1 cellular context compared by ENCODE assay signal in the genomic region with DNA sequence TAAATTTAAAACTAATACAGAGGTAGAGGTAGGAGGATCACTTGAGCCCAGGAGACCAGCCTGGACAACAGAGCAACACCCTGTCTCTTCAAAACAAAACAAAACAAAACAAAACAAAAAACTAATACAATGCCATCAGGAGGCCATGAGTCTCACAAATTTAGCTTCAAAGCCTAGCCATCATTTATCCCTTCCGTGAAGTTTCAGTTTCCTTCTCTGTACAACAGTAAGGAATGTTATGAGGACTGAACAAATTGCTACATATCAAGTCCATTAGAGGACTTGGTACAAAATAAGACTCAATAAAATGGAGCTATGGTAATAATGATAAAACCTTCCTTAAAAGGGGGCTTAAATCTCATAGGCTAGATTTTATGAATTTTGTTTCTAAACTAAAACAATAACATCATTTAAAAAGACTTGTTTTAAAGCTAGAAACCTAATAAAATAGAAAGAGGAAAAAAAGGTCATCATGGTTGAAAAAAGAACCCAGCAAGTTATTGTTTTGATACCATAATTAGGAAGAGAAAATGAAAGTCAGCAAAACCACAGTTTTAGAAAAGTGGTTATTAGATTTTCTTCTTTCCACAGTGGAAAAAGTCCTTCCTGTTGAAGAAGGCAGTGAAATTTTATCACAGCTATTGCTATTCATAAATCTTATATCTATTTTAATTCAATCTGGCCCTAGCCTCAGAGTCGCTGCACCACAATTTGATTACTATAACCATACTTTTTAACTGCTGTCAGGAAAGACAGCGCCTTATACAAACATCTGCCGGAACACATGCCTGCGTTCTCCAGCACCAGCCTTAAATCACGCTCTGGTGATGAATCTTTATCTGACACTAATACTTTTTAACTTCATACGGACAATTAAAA.
TF ChIP-seq lines count a peak whose summit lies in the region.

No MANE protein-coding gene starts in this region.

TF ChIP-seq in GM12878, 131 proteins besides CTCF, POLR2A, EP300 and RAD21 (continued from another document and continues in another):
- peak; percentile 87; the same call in 1 of the 2 replicates for TF ChIP-seq RBBP5 (conservative IDR thresholded peaks at IDR 0.05)
- peak; percentile 81 for TF ChIP-seq CBFB (IDR thresholded peaks at IDR 0.05; ENCODE audit: low read depth)
- TF ChIP-seq, protein P1, sequence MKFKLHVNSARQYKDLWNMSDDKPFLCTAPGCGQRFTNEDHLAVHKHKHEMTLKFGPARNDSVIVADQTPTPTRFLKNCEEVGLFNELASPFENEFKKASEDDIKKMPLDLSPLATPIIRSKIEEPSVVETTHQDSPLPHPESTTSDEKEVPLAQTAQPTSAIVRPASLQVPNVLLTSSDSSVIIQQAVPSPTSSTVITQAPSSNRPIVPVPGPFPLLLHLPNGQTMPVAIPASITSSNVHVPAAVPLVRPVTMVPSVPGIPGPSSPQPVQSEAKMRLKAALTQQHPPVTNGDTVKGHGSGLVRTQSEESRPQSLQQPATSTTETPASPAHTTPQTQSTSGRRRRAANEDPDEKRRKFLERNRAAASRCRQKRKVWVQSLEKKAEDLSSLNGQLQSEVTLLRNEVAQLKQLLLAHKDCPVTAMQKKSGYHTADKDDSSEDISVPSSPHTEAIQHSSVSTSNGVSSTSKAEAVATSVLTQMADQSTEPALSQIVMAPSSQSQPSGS (IDR thresholded peaks at IDR 0.05; ENCODE audit: low read length) = peak; percentile 78
- peak; percentile 95 for TF ChIP-seq MEF2B (IDR thresholded peaks at IDR 0.05; ENCODE audit: partially characterized antibody, poor library complexity, severe bottlenecking)
- peak; percentile 34; the same call in 1 of the 2 replicates for TF ChIP-seq PML (IDR thresholded peaks at IDR 0.05; ENCODE audit: low read length)
- TF ChIP-seq EGR1 (IDR thresholded peaks at IDR 0.05; ENCODE audit: borderline replicate concordance in 1 of 2, low read depth in 2 of 2, low read length in 2 of 2) = no peak
- peak; percentile 61; the same call in 1 of the 2 replicates for TF ChIP-seq SIN3A (IDR thresholded peaks at IDR 0.05; ENCODE audit: low read depth, low read length)
- peak; percentile 90 to 94 for TF ChIP-seq IKZF2 (IDR thresholded peaks at IDR 0.05)
- TF ChIP-seq GABPA (IDR thresholded peaks at IDR 0.05; ENCODE audit: low read depth) = peak; percentile 30; the same call in 1 of the 2 replicates
- peak; percentile 95 for TF ChIP-seq RELB (IDR thresholded peaks at IDR 0.05; ENCODE audit: low read depth)
- peak; percentile 13 for TF ChIP-seq SMAD1 (IDR thresholded peaks at IDR 0.05; ENCODE audit: low read depth, partially characterized antibody)
- 0 out of 2 replicates have a peak, but pooled peaks have one; percentile 24 for TF ChIP-seq HDGF (IDR thresholded peaks at IDR 0.05)
- peak; percentile 96 for TF ChIP-seq MEF2A (IDR thresholded peaks at IDR 0.05; ENCODE audit: insufficient read depth, low read depth, low read length)
- TF ChIP-seq ATF7 (IDR thresholded peaks at IDR 0.05; ENCODE audit: low read depth) = peak; percentile 85
- peak; percentile 92 for TF ChIP-seq MTA3 (IDR thresholded peaks at IDR 0.05; ENCODE audit: borderline replicate concordance, low read length)
- no peak for TF ChIP-seq PRDM15 (CRISPR knock-in tag; IDR thresholded peaks at IDR 0.05)
- no peak for TF ChIP-seq ETV6 (conservative IDR thresholded peaks at IDR 0.05 in 1 of 2, IDR thresholded peaks at IDR 0.05 in 1 of 2; ENCODE audit: borderline replicate concordance in 1 of 2, low read depth in 1 of 2)
- TF ChIP-seq, protein P2, sequence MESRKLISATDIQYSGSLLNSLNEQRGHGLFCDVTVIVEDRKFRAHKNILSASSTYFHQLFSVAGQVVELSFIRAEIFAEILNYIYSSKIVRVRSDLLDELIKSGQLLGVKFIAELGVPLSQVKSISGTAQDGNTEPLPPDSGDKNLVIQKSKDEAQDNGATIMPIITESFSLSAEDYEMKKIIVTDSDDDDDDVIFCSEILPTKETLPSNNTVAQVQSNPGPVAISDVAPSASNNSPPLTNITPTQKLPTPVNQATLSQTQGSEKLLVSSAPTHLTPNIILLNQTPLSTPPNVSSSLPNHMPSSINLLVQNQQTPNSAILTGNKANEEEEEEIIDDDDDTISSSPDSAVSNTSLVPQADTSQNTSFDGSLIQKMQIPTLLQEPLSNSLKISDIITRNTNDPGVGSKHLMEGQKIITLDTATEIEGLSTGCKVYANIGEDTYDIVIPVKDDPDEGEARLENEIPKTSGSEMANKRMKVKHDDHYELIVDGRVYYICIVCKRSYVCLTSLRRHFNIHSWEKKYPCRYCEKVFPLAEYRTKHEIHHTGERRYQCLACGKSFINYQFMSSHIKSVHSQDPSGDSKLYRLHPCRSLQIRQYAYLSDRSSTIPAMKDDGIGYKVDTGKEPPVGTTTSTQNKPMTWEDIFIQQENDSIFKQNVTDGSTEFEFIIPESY (IDR thresholded peaks at IDR 0.05) = no peak
- peak; percentile 70 for TF ChIP-seq NR2F1 (conservative IDR thresholded peaks at IDR 0.05)
- TF ChIP-seq MTA2 (IDR thresholded peaks at IDR 0.05; ENCODE audit: low read depth) = peak; percentile 88
- peak; percentile 82 for TF ChIP-seq SKIL (IDR thresholded peaks at IDR 0.05; ENCODE audit: low read depth, poor library complexity, severe bottlenecking)
- 0 out of 2 replicates have a peak, but pooled peaks have one; percentile 14 for TF ChIP-seq IRF4 (IDR thresholded peaks at IDR 0.05; ENCODE audit: low read depth, low read length)
- TF ChIP-seq NFIC (IDR thresholded peaks at IDR 0.05; ENCODE audit: low read depth, low read length) = peak; percentile 97
- TF ChIP-seq CHD2 (IDR thresholded peaks at IDR 0.05; ENCODE audit: borderline replicate concordance, low read depth, low read length) = no peak
- no peak for TF ChIP-seq BRCA1 (IDR thresholded peaks at IDR 0.05; ENCODE audit: low read depth, low read length)
- peak; percentile 70 for TF ChIP-seq MLLT1 (IDR thresholded peaks at IDR 0.05)
- peak; percentile 27; the same call in 1 of the 2 replicates for TF ChIP-seq JUNB (IDR thresholded peaks at IDR 0.05)
- TF ChIP-seq, protein P3, sequence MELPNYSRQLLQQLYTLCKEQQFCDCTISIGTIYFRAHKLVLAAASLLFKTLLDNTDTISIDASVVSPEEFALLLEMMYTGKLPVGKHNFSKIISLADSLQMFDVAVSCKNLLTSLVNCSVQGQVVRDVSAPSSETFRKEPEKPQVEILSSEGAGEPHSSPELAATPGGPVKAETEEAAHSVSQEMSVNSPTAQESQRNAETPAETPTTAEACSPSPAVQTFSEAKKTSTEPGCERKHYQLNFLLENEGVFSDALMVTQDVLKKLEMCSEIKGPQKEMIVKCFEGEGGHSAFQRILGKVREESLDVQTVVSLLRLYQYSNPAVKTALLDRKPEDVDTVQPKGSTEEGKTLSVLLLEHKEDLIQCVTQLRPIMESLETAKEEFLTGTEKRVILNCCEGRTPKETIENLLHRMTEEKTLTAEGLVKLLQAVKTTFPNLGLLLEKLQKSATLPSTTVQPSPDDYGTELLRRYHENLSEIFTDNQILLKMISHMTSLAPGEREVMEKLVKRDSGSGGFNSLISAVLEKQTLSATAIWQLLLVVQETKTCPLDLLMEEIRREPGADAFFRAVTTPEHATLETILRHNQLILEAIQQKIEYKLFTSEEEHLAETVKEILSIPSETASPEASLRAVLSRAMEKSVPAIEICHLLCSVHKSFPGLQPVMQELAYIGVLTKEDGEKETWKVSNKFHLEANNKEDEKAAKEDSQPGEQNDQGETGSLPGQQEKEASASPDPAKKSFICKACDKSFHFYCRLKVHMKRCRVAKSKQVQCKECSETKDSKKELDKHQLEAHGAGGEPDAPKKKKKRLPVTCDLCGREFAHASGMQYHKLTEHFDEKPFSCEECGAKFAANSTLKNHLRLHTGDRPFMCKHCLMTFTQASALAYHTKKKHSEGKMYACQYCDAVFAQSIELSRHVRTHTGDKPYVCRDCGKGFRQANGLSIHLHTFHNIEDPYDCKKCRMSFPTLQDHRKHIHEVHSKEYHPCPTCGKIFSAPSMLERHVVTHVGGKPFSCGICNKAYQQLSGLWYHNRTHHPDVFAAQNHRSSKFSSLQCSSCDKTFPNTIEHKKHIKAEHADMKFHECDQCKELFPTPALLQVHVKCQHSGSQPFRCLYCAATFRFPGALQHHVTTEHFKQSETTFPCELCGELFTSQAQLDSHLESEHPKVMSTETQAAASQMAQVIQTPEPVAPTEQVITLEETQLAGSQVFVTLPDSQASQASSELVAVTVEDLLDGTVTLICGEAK (IDR thresholded peaks at IDR 0.05; ENCODE audit: borderline replicate concordance) = peak; percentile 61; the same call in 1 of the 2 replicates
- no peak for TF ChIP-seq RELA (IDR thresholded peaks at IDR 0.05; ENCODE audit: borderline replicate concordance, partially characterized antibody)
